ENCODE assay signal across 10 cellular contexts in genomic region chrX:72274526-72274925, GRCh38. TPM values are rescaled to one million over a fixed set of nuclear protein-coding genes. Genes with fewer than 3 reads are reported as not detected.
DNase-seq lines count a peak whose midpoint lies in the region; TF ChIP-seq lines count a peak whose summit lies in the region.
"Had no signal": no experiment of that assay in that cellular context is flagged by ENCODE, and none has a peak within 500 bp of the region (broad histone marks: within the 10 kb centered on the region; RNA-seq: fewer than 3 reads in every experiment).

No MANE protein-coding gene starts in this region.

- no peaks in the 10 kb centered on the region for H3K27me3 ChIP-seq in OCI-LY3 (ENCODE audit: low read depth, low read length)
- no peaks in the 10 kb centered on the region for H3K27me3 ChIP-seq in neural cell (ENCODE audit: insufficient read depth, low read depth, low read length)

- H3K4me3 ChIP-seq in GM12864 (ENCODE audit: low read depth, low read length) (peak overlapping the region; percentile 91; the same call in 1 of the 2 replicates), OCI-LY3 (ENCODE audit: low read length) (no peak overlapping the region), neural cell (ENCODE audit: low read length) (peak overlapping the region; percentile 77)

- H3F3A ChIP-seq in neural cell (ENCODE audit: insufficient read depth, low read length, poor library complexity, severe bottlenecking): no peaks in the 10 kb centered on the region

- DNase-seq in GM12864 (ENCODE audit: low read depth) (no peak), DMS114 treated with DMSO at 0.1 percent for 48 hours (lab: John Stamatoyannopoulos, UW; ENCODE audit: unreplicated experiment) (no peak), NCI-H2107 treated with DMSO at 0.1 percent for 48 hours (lab: John Stamatoyannopoulos, UW; ENCODE audit: unreplicated experiment) (no peak), occipital lobe (lab: John Stamatoyannopoulos, UW) (no peak)
- DNase-seq in central memory CD4-positive, alpha-beta T cell: peak; percentile 25
- no peak for DNase-seq in activated effector memory CD4-positive, alpha-beta T cell treated with Interleukin-2 at 50 U/mL for 16 hours
- DNase-seq: effector CD4-positive, alpha-beta T cell had no signal

- no peaks in the 10 kb centered on the region for H3K9me2 ChIP-seq in neural cell (ENCODE audit: insufficient read depth, low read length)

- no peak for TF ChIP-seq CTCF in GM12864 (IDR thresholded peaks at IDR 0.05; ENCODE audit: low read depth, low read length, missing control alignments)
- no peak for TF ChIP-seq CTCF in OCI-LY3 (IDR thresholded peaks at IDR 0.05; ENCODE audit: low read depth, low read length)
- no peak for TF ChIP-seq CTCF in neural cell (IDR thresholded peaks at IDR 0.05; ENCODE audit: poor library complexity, severe bottlenecking)

- H4K20me1 ChIP-seq in OCI-LY3 (ENCODE audit: insufficient read depth, low read length): peaks cover 46% of the 10 kb centered on the region
- no peaks in the 10 kb centered on the region for H4K20me1 ChIP-seq in neural cell (ENCODE audit: insufficient read depth)

- no peak for TF ChIP-seq RAD21 in neural cell (conservative IDR thresholded peaks at IDR 0.05)

- H3K4me2 ChIP-seq in OCI-LY3 (ENCODE audit: low read length) (peak overlapping the region; percentile 79; the same call in 1 of the 2 replicates), neural cell (ENCODE audit: low read length) (no peak overlapping the region)

- H3K9ac ChIP-seq in OCI-LY3 (ENCODE audit: low read length) (no peak overlapping the region), neural cell (ENCODE audit: low read length) (no peak overlapping the region)

- H3K27ac ChIP-seq in OCI-LY3 (ENCODE audit: low read length) (no peak overlapping the region), neural cell (ENCODE audit: low read length) (no peak overlapping the region)

- H3K36me3 ChIP-seq in OCI-LY3 (replicated peaks; ENCODE audit: low read depth, low read length) (peaks cover 66% of the 10 kb centered on the region), neural cell (ENCODE audit: insufficient read depth, low read length) (no peaks in the 10 kb centered on the region)

- no peak for TF ChIP-seq EP300 in neural cell (conservative IDR thresholded peaks at IDR 0.05; ENCODE audit: poor library complexity, severe bottlenecking)

- H2AFZ ChIP-seq in OCI-LY3 (ENCODE audit: low read depth, low read length) (no peak overlapping the region), neural cell (ENCODE audit: low read depth, low read length) (no peak overlapping the region)

- H3K79me2 ChIP-seq in OCI-LY3 (ENCODE audit: low read length): peaks cover 41% of the 10 kb centered on the region
- H3K79me2 ChIP-seq in neural cell (replicated peaks; ENCODE audit: insufficient read depth, low read length): no peaks in the 10 kb centered on the region

- H3K4me1 ChIP-seq in OCI-LY3 (ENCODE audit: low read length): peaks cover 16% of the 10 kb centered on the region

- H3K9me3 ChIP-seq in OCI-LY3 (ENCODE audit: insufficient read depth, low read length) (no peaks in the 10 kb centered on the region), neural cell (ENCODE audit: low read length) (no peaks in the 10 kb centered on the region)

TF ChIP-seq in neural cell, 6 proteins besides CTCF, POLR2A, EP300 and RAD21:
- no peak for TF ChIP-seq EZH2 (IDR thresholded peaks at IDR 0.05; ENCODE audit: borderline replicate concordance, insufficient read depth, low read length, poor library complexity, severe bottlenecking)

RNA-seq across cellular contexts. Expression of gene RPS4X, which starts 2.5 kb away (rescaled TPM):
- 746 and 794 TPM in 2 replicates for polyA plus RNA-seq in neural cell
- 385 and 386 TPM in 2 replicates for polyA minus RNA-seq in neural cell
- total RNA-seq in occipital lobe: 1,323 TPM

RNA-seq across cellular contexts. Expression of gene CITED1, which starts 31.2 kb away (rescaled TPM):
- 19.9 and 24.1 TPM in 2 replicates for polyA plus RNA-seq in neural cell
- 4.9 and 5.4 TPM in 2 replicates for polyA minus RNA-seq in neural cell
- 3.0 TPM for total RNA-seq in occipital lobe
- total RNA-seq: lung microvascular endothelial cell had no signal

RNA-seq across cellular contexts. Expression of gene ERCC6L, which starts 35.7 kb away (rescaled TPM):
- 0.12 and 0.28 TPM in 2 replicates for polyA plus RNA-seq in neural cell
- 0.24 and 0.69 TPM in 2 replicates for polyA minus RNA-seq in neural cell
- total RNA-seq in occipital lobe: 0.62 TPM
